Comparison of ENCODE assay signal across 9 cellular contexts in genomic region chr1:182198006-182198605, GRCh38.
A peak's percentile ranks its signal among the peaks of the same experiment; 100 is the strongest.
DNase-seq lines count a peak whose midpoint lies in the region; ATAC-seq and TF ChIP-seq lines count a peak whose summit lies in the region.
"Had no signal": no experiment of that assay in that cellular context is flagged by ENCODE, and none has a peak within 500 bp of the region (broad histone marks: within the 10 kb centered on the region; RNA-seq: fewer than 3 reads in every experiment).

No MANE protein-coding gene starts in this region.

- DNase-seq in NAMALWA (ENCODE audit: low spot score) (peak; percentile 17), epithelial cell of proximal tubule (ENCODE audit: low read depth) (no peak), pons (ENCODE audit: low spot score) (peak; percentile 30), SHP77 (lab: John Stamatoyannopoulos, UW) (no peak), T1000 (lab: John Stamatoyannopoulos, UW) (no peak)
- no peak for DNase-seq in T-helper 2 cell treated with Interferon-gamma antibody and Interleukin-4, amounts not matched to agents 5 μg/mL and 100 μg/mL, for 36 hours (ENCODE audit: low spot score)
- DNase-seq: GOT3 had no signal

- peaks cover 15% of the 10 kb centered on the region for H3K27me3 Mint-ChIP-seq in T-helper 2 cell treated with Interferon-gamma antibody and Interleukin-4, amounts not matched to agents 5 μg/mL and 100 μg/mL, for 36 hours (ENCODE audit: low read depth)

- no peaks in the 10 kb centered on the region for H4K20me1 ChIP-seq in DOHH2 (ENCODE audit: control insufficient read depth, insufficient read depth, low read depth, low read length)

- H3K36me3 Mint-ChIP-seq in T-helper 2 cell treated with Interferon-gamma antibody and Interleukin-4, amounts not matched to agents 5 μg/mL and 100 μg/mL, for 36 hours (ENCODE audit: low read depth) = no peaks in the 10 kb centered on the region

- no peaks in the 10 kb centered on the region for H3K4me1 Mint-ChIP-seq in T-helper 2 cell treated with Interferon-gamma antibody and Interleukin-4, amounts not matched to agents 5 μg/mL and 100 μg/mL, for 36 hours (ENCODE audit: low read depth)

- no peak overlapping the region for H3K27ac ChIP-seq in DOHH2 (ENCODE audit: low read depth, low read length)

- H3K4me3 ChIP-seq in DOHH2 (ENCODE audit: low read length) = no peak overlapping the region
- no peak overlapping the region for H3K4me3 ChIP-seq in epithelial cell of proximal tubule (ENCODE audit: low read depth, low read length)

- no peaks in the 10 kb centered on the region for H3K9me3 Mint-ChIP-seq in T-helper 2 cell treated with Interferon-gamma antibody and Interleukin-4, amounts not matched to agents 5 μg/mL and 100 μg/mL, for 36 hours

- H3K36me3 ChIP-seq in DOHH2 (ENCODE audit: control insufficient read depth, low read length) = no peaks in the 10 kb centered on the region

- no peak overlapping the region for H3K27ac Mint-ChIP-seq in T-helper 2 cell treated with Interferon-gamma antibody and Interleukin-4, amounts not matched to agents 5 μg/mL and 100 μg/mL, for 36 hours

- H3K9me2 ChIP-seq in DOHH2 (replicated peaks; ENCODE audit: control insufficient read depth, low read length) = no peaks in the 10 kb centered on the region

- no peak overlapping the region for H3K4me2 ChIP-seq in DOHH2 (ENCODE audit: low read length)

- H3K27me3 ChIP-seq in DOHH2 (ENCODE audit: control insufficient read depth, low read length) = no peaks in the 10 kb centered on the region

- no peaks in the 10 kb centered on the region for H3K4me1 ChIP-seq in DOHH2 (ENCODE audit: control insufficient read depth, low read length)

- H3K79me2 ChIP-seq in DOHH2 (ENCODE audit: control insufficient read depth, low read length) = no peaks in the 10 kb centered on the region

- no peaks in the 10 kb centered on the region for H3K9me3 ChIP-seq in DOHH2 (ENCODE audit: control insufficient read depth, insufficient read depth, low read length)

- TF ChIP-seq CTCF in DOHH2 (IDR thresholded peaks at IDR 0.05; ENCODE audit: low read depth, low read length, poor library complexity, severe bottlenecking) (peak; percentile 29), epithelial cell of proximal tubule (conservative IDR thresholded peaks at IDR 0.05; ENCODE audit: low read depth, low read length) (peak; percentile 65)

- H3F3A ChIP-seq in DOHH2 (ENCODE audit: control insufficient read depth, insufficient read depth) = no peaks in the 10 kb centered on the region

- no peak for ATAC-seq in HG03442 (IDR thresholded peaks at IDR 0.05; ENCODE audit: unreplicated experiment)

- no peak overlapping the region for H3K4me3 Mint-ChIP-seq in T-helper 2 cell treated with Interferon-gamma antibody and Interleukin-4, amounts not matched to agents 5 μg/mL and 100 μg/mL, for 36 hours

Comparison
In these comparisons a context has a peak if more than half of its experiments do, and no peak if none do; other contexts are left out.
1. DNase-seq: peak in NAMALWA (single experiment) and pons (single experiment); none in epithelial cell of proximal tubule (single experiment), SHP77 (0 of 2), T-helper 2 cell treated with Interferon-gamma antibody and Interleukin-4, amounts not matched to agents 5 μg/mL and 100 μg/mL, for 36 hours (single experiment) and T1000 (single experiment).